Comparison of ENCODE assay signal across 18 cellular contexts in genomic region chr6:72316675-72317380, GRCh38.
"Had no signal": no experiment of that assay in that cellular context is flagged by ENCODE, and none has a peak within 500 bp of the region (broad histone marks: within the 10 kb centered on the region; RNA-seq: fewer than 3 reads in every experiment).

No MANE protein-coding gene starts in this region.

- DNase-seq: activated CD4-positive, alpha-beta T cell treated with anti-CD3 and anti-CD28 coated beads for 1 hour; activated CD4-positive, alpha-beta T cell treated with anti-CD3 and anti-CD28 coated beads, Interleukin-2, amount 50 U/mL, for 4 hours; activated effector memory CD4-positive, alpha-beta T cell treated with Interleukin-2 at 50 U/mL for 16 hours; activated T-cell treated with anti-CD3 and anti-CD28 coated beads, Interleukin-2, amount 50 U/mL, for 4 hours; amniotic stem cell; colonic mucosa; hippocampal formation; stimulated activated CD4-positive, alpha-beta T cell treated with anti-CD3 and anti-CD28 coated beads, Interleukin-15, amount 100 ng/mL, for 24 hours; stimulated activated CD4-positive, alpha-beta T cell treated with anti-CD3 and anti-CD28 coated beads, Interleukin-4, amount 100 ng/mL, for 1 hour; stimulated activated naive CD4-positive, alpha-beta T cell treated with Interleukin-2 at 50 U/mL for 16 hours; SW 1271; testis had no signal

- H3K27ac ChIP-seq: body of pancreas, colonic mucosa, left lung, ovary, testis had no signal

- ATAC-seq: activated naive CD4-positive, alpha-beta T cell treated with anti-CD3 and anti-CD28 coated beads, Interleukin-2, amount 50 U/mL, for 72 hours; body of pancreas; esophagus mucosa; left lung had no signal

- H3K36me3 ChIP-seq: colonic mucosa, left lung, ovary had no signal

- H3K4me3 Mint-ChIP-seq: activated T-cell treated with anti-CD3 and anti-CD28 coated beads, Interleukin-2, amount 50 U/mL, for 4 hours; memory B cell had no signal

- H3K4me3 ChIP-seq: body of pancreas, colonic mucosa, left lung, ovary, testis had no signal

- H3K4me1 Mint-ChIP-seq: memory B cell had no signal

- H3K9me3 ChIP-seq: body of pancreas, colonic mucosa, left lung, ovary, testis had no signal

- H3K9me3 Mint-ChIP-seq: activated naive CD4-positive, alpha-beta T cell treated with anti-CD3 and anti-CD28 coated beads, Interleukin-2, amount 50 U/mL, for 72 hours; activated T-cell treated with anti-CD3 and anti-CD28 coated beads, Interleukin-2, amount 50 U/mL, for 4 hours; memory B cell had no signal

- H3K27ac Mint-ChIP-seq: activated naive CD4-positive, alpha-beta T cell treated with anti-CD3 and anti-CD28 coated beads, Interleukin-2, amount 50 U/mL, for 72 hours; memory B cell had no signal

- H3K4me1 ChIP-seq: body of pancreas, colonic mucosa, left lung, testis had no signal

- H3K27me3 ChIP-seq: body of pancreas, colonic mucosa, left lung, testis had no signal

- H3K36me3 Mint-ChIP-seq: activated naive CD4-positive, alpha-beta T cell treated with anti-CD3 and anti-CD28 coated beads, Interleukin-2, amount 50 U/mL, for 72 hours; memory B cell had no signal
